10 cellular contexts compared by ENCODE assay signal in the genomic region with DNA sequence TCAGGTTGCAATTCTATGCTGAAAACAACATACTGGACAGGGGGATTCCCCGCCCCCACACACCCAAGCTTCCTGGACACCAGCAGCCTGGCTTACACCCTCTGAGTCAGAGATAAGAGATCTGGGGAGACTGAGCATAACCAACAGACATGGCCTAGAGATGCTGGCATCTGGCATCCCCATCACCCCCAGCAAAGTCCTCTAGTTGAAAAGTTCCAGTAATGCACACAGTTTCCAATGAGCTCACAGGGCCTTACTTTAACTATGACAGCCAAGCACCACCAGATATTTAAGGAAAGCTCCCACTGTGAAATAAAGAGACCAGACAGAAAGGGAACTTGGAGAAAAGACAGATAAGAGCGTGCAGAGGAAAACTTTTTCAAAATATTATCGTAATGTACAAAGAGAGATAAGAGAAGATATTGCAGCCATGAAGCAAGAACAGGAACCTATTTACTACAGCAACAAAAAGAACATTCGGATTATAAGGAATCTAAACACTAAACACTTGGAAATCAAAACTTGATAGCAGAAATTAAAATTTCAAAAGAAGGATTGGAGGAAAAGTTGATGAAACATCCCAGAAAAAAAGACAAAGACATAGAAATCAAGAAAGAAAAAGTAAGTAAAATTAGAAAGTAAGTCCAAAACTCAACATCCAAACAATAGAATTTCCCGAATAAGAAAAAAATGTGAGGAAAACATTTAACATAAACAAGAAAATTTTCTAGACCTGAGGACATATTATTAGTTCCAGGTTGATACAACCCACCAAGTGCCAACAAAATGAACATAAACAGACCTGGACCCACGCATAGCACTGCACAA. TPM values are rescaled to one million over a fixed set of nuclear protein-coding genes. Genes with fewer than 3 reads are reported as not detected.
DNase-seq lines count a peak whose midpoint lies in the region; ATAC-seq, FAIRE-seq and TF ChIP-seq lines count a peak whose summit lies in the region.
"Had no signal": no experiment of that assay in that cellular context is flagged by ENCODE, and none has a peak within 500 bp of the region (broad histone marks: within the 10 kb centered on the region; RNA-seq: fewer than 3 reads in every experiment).

No MANE protein-coding gene starts in this region.

- H3K9me3 ChIP-seq in AG04450 (ENCODE audit: control insufficient read depth, insufficient read depth, low read length) (peaks cover 3% of the 10 kb centered on the region; the same call in 1 of the 2 replicates), stomach (no peaks in the 10 kb centered on the region)

- H3K4me3 Mint-ChIP-seq in activated T-helper 17 cell treated with anti-CD3 and anti-CD28 coated beads, Interleukin-2, amount 50 U/mL, for 72 hours: peak overlapping the region; percentile 7
- H3K4me3 Mint-ChIP-seq: central memory CD8-positive, alpha-beta T cell; T-cell had no signal

- POLR2A ChIA-PET in AG04450 (lab: Yijun Ruan, JAX): no interaction called here

- 54 to 72% (median 56%) methylated on average over 6 of the region's 6 CpGs for WGBS in stomach, 5 donors

- peaks cover 6% of the 10 kb centered on the region for H3K4me1 Mint-ChIP-seq in activated T-helper 17 cell treated with anti-CD3 and anti-CD28 coated beads, Interleukin-2, amount 50 U/mL, for 72 hours
- H3K4me1 Mint-ChIP-seq: central memory CD8-positive, alpha-beta T cell had no signal

- DNase-seq in AG04450 (ENCODE audit: low read depth, low spot score): peak; percentile 7
- DNase-seq in HTR-8/SVneo (ENCODE audit: insufficient read length, low spot score): peak; percentile 69
- peak; percentile 57 for DNase-seq in kidney tubule cell (ENCODE audit: low spot score)
- no peak for DNase-seq in cerebellar nuclear complex (lab: John Stamatoyannopoulos, UW)
- no peak for DNase-seq in stomach
- no peak for DNase-seq in posterior vena cava (ENCODE audit: low spot score)
- no peak for DNase-seq in AG08395 (ENCODE audit: low spot score)
- DNase-seq: T-cell had no signal

- intact Hi-C loops in stomach (cut with DNase I; ENCODE audit: low total_unique reads) (no loop called here), posterior vena cava (cut with DNase I) (no loop called here)

- H3K9me3 Mint-ChIP-seq in activated T-helper 17 cell treated with anti-CD3 and anti-CD28 coated beads, Interleukin-2, amount 50 U/mL, for 72 hours: no peaks in the 10 kb centered on the region
- H3K9me3 Mint-ChIP-seq: central memory CD8-positive, alpha-beta T cell; T-cell had no signal

- TF ChIP-seq CTCF in AG04450 (IDR thresholded peaks at IDR 0.05; ENCODE audit: low read depth, low read length): no peak
- no peak for TF ChIP-seq CTCF in stomach (IDR thresholded peaks at IDR 0.05)

- no peak for FAIRE-seq in HTR-8/SVneo (lab: Jason Lieb, UNC)

- H3K27me3 ChIP-seq in AG04450 (ENCODE audit: control insufficient read depth, insufficient read depth, low read length): peaks cover 10% of the 10 kb centered on the region
- peaks cover 0 to 32% (median 0%) of the 10 kb centered on the region in 3 donors for H3K27me3 ChIP-seq in stomach

- H3K36me3 Mint-ChIP-seq in activated T-helper 17 cell treated with anti-CD3 and anti-CD28 coated beads, Interleukin-2, amount 50 U/mL, for 72 hours (ENCODE audit: low read depth): no peaks in the 10 kb centered on the region
- H3K36me3 Mint-ChIP-seq: T-cell had no signal

- no peak for TF ChIP-seq EP300 in stomach (IDR thresholded peaks at IDR 0.05)

- no peak for TF ChIP-seq POLR2A in stomach (IDR thresholded peaks at IDR 0.05)

- H3K36me3 ChIP-seq in stomach: no peaks in the 10 kb centered on the region

- peaks cover 7% of the 10 kb centered on the region for H3K27me3 Mint-ChIP-seq in activated T-helper 17 cell treated with anti-CD3 and anti-CD28 coated beads, Interleukin-2, amount 50 U/mL, for 72 hours

- peak; percentile 100 for ATAC-seq in activated T-helper 17 cell treated with anti-CD3 and anti-CD28 coated beads, Interleukin-2, amount 50 U/mL, for 72 hours (replicated peaks)
- ATAC-seq: T-cell had no signal

- peak overlapping the region; percentile 65 for H3K27ac Mint-ChIP-seq in activated T-helper 17 cell treated with anti-CD3 and anti-CD28 coated beads, Interleukin-2, amount 50 U/mL, for 72 hours
- H3K27ac Mint-ChIP-seq: T-cell had no signal

- H3K4me3 ChIP-seq in AG04450 (ENCODE audit: low read depth, low read length): no peak overlapping the region
- no peak overlapping the region for H3K4me3 ChIP-seq in stomach

- no peaks in the 10 kb centered on the region for H3K4me1 ChIP-seq in stomach

- H3K27ac ChIP-seq in AG04450 (ENCODE audit: low read depth, low read length): no peak overlapping the region
- no peak overlapping the region for H3K27ac ChIP-seq in stomach

- CTCF ChIA-PET in AG04450 (lab: Charles Lee): interaction anchor here (0.6 kb wide), 2 partner anchors 32 to 250 kb away, joined by 3 to 4 read pairs; no protein-coding TSS in a partner anchor

RNA-seq across cellular contexts. Expression of gene ALOX15, which starts 17.2 kb away (rescaled TPM):
- polyA plus RNA-seq in AG04450 (2011; rRNA removed) (not detected in 2 replicates), stomach (under 1 TPM in 1 of 3 donors, not detected in 2; 0.03 TPM)
- not detected in 2 replicates for polyA minus RNA-seq in AG04450 (2011; rRNA and poly(A)+ RNA removed)
- under 1 TPM in 1 of 2 donors, not detected in 1; 0.24 TPM for total RNA-seq in activated T-helper 17 cell treated with anti-CD3 and anti-CD28 coated beads, Interleukin-2, amount 50 U/mL, for 72 hours
- total RNA-seq in stomach (1 to 10 TPM in 2 of 5 donors, not detected in 3; 1.2 to 3.1 TPM), posterior vena cava (not detected)

RNA-seq across cellular contexts. Expression of gene PELP1, which starts 45.2 kb away (rescaled TPM):
- polyA plus RNA-seq in AG04450 (2011; rRNA removed) (10.5 and 14.4 TPM in 2 replicates), stomach (10 to 100 TPM; 13.1 to 21.7 (median 21.1) TPM)
- 18.3 and 31.6 TPM in 2 replicates for polyA minus RNA-seq in AG04450 (2011; rRNA and poly(A)+ RNA removed)
- 100 to 1,000 TPM in 1 of 2 donors, 10 to 100 TPM in 1; 87.1 to 107 TPM for total RNA-seq in activated T-helper 17 cell treated with anti-CD3 and anti-CD28 coated beads, Interleukin-2, amount 50 U/mL, for 72 hours
- total RNA-seq in stomach (10 to 100 TPM in 4 of 5 donors, 1 to 10 TPM in 1; 8.0 to 75.6 (median 22.4) TPM), posterior vena cava (10 to 100 TPM; 33.3 to 37.8 TPM)

RNA-seq across cellular contexts. Expression of gene ARRB2, which starts 51.7 kb away (rescaled TPM):
- polyA plus RNA-seq in AG04450 (2011; rRNA removed): 8.8 and 9.4 TPM in 2 replicates
- 8.0 and 8.8 TPM in 2 replicates for polyA minus RNA-seq in AG04450 (2011; rRNA and poly(A)+ RNA removed)
- 100 to 1,000 TPM; 281 to 307 TPM for total RNA-seq in activated T-helper 17 cell treated with anti-CD3 and anti-CD28 coated beads, Interleukin-2, amount 50 U/mL, for 72 hours
- total RNA-seq in stomach: 100 to 1,000 TPM in 1 of 5 donors, 10 to 100 TPM in 4; 18.7 to 157 (median 36.6) TPM
- polyA plus RNA-seq in stomach: 10 to 100 TPM; 22.2 to 42.6 (median 39.3) TPM
- total RNA-seq in posterior vena cava: 10 to 100 TPM; 50.7 to 63.8 TPM

Comparison
In these comparisons a context has a peak if more than half of its experiments do, and no peak if none do; other contexts are left out.
1. DNase-seq: peak in AG04450 (single experiment), HTR-8/SVneo (single experiment) and kidney tubule cell (single experiment); none in cerebellar nuclear complex (0 of 2), stomach (single experiment), posterior vena cava (single experiment) and AG08395 (single experiment).